ENCODE assay signal across 1 cellular context in the genomic region with DNA sequence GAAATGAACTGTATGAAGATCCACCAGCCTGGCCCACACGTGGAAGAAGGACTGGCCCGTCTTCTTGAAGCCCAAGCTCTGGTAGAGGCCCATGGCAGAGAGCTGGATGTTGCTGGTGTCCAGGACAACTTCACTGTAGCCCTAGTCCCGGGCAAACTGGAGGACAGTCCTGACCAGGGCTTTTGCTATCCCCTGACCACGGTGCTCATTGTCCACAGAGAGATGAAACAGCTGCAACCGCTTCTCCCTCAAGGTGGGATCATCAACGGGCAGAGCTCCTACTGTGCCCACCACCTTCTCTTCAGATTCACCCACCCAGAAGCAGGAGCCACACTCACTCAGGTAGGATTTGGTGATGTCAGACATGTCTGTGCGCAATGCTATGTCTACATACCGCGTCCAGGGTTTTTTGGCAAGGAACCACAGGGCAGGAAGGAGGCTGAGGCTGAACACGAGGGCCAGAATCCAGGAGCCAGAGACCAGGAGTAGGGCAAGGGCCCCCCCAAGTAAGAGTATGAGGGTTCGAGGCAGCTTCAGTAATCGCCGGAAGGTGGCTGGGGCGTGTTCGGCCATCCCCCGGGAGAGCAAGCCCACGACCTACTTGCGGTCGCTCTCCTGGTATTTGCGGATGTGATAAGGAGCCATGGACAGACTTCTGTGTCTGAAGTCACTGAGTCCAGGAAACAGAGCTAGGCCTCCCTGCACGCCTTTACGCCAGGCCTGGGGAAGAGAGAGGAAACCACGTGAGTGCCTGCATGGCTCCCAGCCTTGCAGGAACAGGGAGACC.
TF ChIP-seq lines count a peak whose summit lies in the region.

No MANE protein-coding gene starts in this region.

TF ChIP-seq in K562, 482 proteins besides CTCF, POLR2A, EP300 and RAD21 (continued from another document and continues in another):
- no peak for TF ChIP-seq ETS1 (conservative IDR thresholded peaks at IDR 0.05; ENCODE audit: control insufficient read depth, low read depth, low read length)
- TF ChIP-seq ETV5 (CRISPR knock-in tag; IDR thresholded peaks at IDR 0.05; ENCODE audit: low read depth) = peak; percentile 27; the same call in 1 of the 2 replicates
- TF ChIP-seq HNRNPLL (IDR thresholded peaks at IDR 0.05; ENCODE audit: low read depth, low read length, poor library complexity, severe bottlenecking) = peak; percentile 31
- TF ChIP-seq ZNF318 (IDR thresholded peaks at IDR 0.05; ENCODE audit: borderline replicate concordance in 1 of 2, low read depth in 1 of 2) = no peak
- TF ChIP-seq USF2 (CRISPR knock-in tag; IDR thresholded peaks at IDR 0.05) = 0 out of 2 replicates have a peak, but pooled peaks have one; percentile 35
- TF ChIP-seq ZFX (CRISPR knock-in tag; IDR thresholded peaks at IDR 0.05) = 0 out of 2 replicates have a peak, but pooled peaks have one; percentile 19
- TF ChIP-seq L3MBTL2 (IDR thresholded peaks at IDR 0.05) = peak; percentile 39; the same call in 1 of the 2 replicates
- peak; percentile 47 for TF ChIP-seq ARID1B (IDR thresholded peaks at IDR 0.05)
- no peak for TF ChIP-seq SNIP1 (IDR thresholded peaks at IDR 0.05; ENCODE audit: low read depth)
- TF ChIP-seq, protein P1, sequence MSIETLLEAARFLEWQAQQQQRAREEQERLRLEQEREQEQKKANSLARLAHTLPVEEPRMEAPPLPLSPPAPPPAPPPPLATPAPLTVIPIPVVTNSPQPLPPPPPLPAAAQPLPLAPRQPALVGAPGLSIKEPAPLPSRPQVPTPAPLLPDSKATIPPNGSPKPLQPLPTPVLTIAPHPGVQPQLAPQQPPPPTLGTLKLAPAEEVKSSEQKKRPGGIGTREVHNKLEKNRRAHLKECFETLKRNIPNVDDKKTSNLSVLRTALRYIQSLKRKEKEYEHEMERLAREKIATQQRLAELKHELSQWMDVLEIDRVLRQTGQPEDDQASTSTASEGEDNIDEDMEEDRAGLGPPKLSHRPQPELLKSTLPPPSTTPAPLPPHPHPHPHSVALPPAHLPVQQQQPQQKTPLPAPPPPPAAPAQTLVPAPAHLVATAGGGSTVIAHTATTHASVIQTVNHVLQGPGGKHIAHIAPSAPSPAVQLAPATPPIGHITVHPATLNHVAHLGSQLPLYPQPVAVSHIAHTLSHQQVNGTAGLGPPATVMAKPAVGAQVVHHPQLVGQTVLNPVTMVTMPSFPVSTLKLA (conservative IDR thresholded peaks at IDR 0.05) = peak in 1 of 2 experiments; percentile 45; a peak in 1 of 4 replicates
- no peak for TF ChIP-seq RHOXF2B (CRISPR knock-in tag; conservative IDR thresholded peaks at IDR 0.05)
- TF ChIP-seq BRF1 (IDR thresholded peaks at IDR 0.05; ENCODE audit: borderline replicate concordance, extremely low read depth, insufficient read length) = no peak
- TF ChIP-seq CBFA2T3 (IDR thresholded peaks at IDR 0.05) = peak; percentile 20; the same call in 1 of the 2 replicates
- TF ChIP-seq RCOR1 (IDR thresholded peaks at IDR 0.05; ENCODE audit: borderline replicate concordance in 1 of 2, low read depth in 2 of 2, low read length in 2 of 2) = 0 out of 4 replicates have a peak, but pooled peaks of 1 of the 2 experiments have one; percentile 7
- 0 out of 2 replicates have a peak, but pooled peaks have one; percentile 17 for TF ChIP-seq CBFB (CRISPR knock-in tag; IDR thresholded peaks at IDR 0.05)
- 0 out of 2 replicates have a peak, but pooled peaks have one; percentile 10 for TF ChIP-seq CREM (IDR thresholded peaks at IDR 0.05; ENCODE audit: low read depth)
- TF ChIP-seq TCF3 (CRISPR knock-in tag; IDR thresholded peaks at IDR 0.05) = peak; percentile 64
- TF ChIP-seq TEAD4 (IDR thresholded peaks at IDR 0.05; ENCODE audit: low read length) = peak; percentile 58; the same call in 1 of the 2 replicates
- no peak for TF ChIP-seq TEAD4 (CRISPR knock-in tag; IDR thresholded peaks at IDR 0.05; ENCODE audit: borderline replicate concordance)
- TF ChIP-seq NCOA6 (IDR thresholded peaks at IDR 0.05) = no peak
- TF ChIP-seq, protein P2, sequence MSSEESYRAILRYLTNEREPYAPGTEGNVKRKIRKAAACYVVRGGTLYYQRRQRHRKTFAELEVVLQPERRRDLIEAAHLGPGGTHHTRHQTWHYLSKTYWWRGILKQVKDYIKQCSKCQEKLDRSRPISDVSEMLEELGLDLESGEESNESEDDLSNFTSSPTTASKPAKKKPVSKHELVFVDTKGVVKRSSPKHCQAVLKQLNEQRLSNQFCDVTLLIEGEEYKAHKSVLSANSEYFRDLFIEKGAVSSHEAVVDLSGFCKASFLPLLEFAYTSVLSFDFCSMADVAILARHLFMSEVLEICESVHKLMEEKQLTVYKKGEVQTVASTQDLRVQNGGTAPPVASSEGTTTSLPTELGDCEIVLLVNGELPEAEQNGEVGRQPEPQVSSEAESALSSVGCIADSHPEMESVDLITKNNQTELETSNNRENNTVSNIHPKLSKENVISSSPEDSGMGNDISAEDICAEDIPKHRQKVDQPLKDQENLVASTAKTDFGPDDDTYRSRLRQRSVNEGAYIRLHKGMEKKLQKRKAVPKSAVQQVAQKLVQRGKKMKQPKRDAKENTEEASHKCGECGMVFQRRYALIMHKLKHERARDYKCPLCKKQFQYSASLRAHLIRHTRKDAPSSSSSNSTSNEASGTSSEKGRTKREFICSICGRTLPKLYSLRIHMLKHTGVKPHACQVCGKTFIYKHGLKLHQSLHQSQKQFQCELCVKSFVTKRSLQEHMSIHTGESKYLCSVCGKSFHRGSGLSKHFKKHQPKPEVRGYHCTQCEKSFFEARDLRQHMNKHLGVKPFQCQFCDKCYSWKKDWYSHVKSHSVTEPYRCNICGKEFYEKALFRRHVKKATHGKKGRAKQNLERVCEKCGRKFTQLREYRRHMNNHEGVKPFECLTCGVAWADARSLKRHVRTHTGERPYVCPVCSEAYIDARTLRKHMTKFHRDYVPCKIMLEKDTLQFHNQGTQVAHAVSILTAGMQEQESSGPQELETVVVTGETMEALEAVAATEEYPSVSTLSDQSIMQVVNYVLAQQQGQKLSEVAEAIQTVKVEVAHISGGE (CRISPR knock-in tag; IDR thresholded peaks at IDR 0.05) = 0 out of 6 replicates have a peak, but pooled peaks of 1 of the 3 experiments have one; percentile 20
- 0 out of 2 replicates have a peak, but pooled peaks have one; percentile 18 for TF ChIP-seq CBFA2T2 (conservative IDR thresholded peaks at IDR 0.05)
- peak; percentile 63; the same call in 1 of the 2 replicates for TF ChIP-seq ZBTB1 (CRISPR knock-in tag; IDR thresholded peaks at IDR 0.05; ENCODE audit: borderline replicate concordance, low read depth)
- peak; percentile 44; the same call in 1 of the 2 replicates for TF ChIP-seq CBX1 (IDR thresholded peaks at IDR 0.05; ENCODE audit: low read depth)
- peak; percentile 67; the same call in 1 of the 2 replicates for TF ChIP-seq SMAD4 (CRISPR knock-in tag; conservative IDR thresholded peaks at IDR 0.05)
- TF ChIP-seq MTA2 (IDR thresholded peaks at IDR 0.05; ENCODE audit: low read depth) = no peak
